11 cellular contexts compared by ENCODE assay signal in the genomic region with DNA sequence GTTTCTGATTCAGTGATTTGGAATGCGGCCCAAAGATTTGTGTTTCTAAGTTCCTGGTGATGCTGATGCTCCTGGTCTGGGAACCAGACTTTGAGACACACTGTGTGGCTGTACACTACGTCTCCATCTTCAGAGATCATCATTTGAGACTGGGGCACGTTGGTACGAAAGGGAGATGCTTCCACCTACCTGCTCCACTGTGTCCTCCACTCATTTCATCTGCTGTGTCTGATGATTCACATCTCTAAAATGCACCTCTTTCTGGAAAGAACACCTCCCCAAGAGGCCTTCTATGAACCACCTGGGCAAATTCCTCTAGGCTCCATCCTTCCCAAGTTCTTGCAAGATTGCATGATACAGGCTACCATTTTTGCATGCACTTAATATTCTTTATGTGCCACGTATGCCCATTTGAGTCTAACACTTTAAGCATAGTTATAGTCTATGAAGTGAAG. TPM values are rescaled to one million over a fixed set of nuclear protein-coding genes. Genes with fewer than 3 reads are reported as not detected.
DNase-seq lines count a peak whose midpoint lies in the region; ATAC-seq and TF ChIP-seq lines count a peak whose summit lies in the region.
"Had no signal": no experiment of that assay in that cellular context is flagged by ENCODE, and none has a peak within 500 bp of the region (broad histone marks: within the 10 kb centered on the region; RNA-seq: fewer than 3 reads in every experiment).

No MANE protein-coding gene starts in this region.

- H2AFZ ChIP-seq in OCI-LY7 (ENCODE audit: low read length) = peak overlapping the region; percentile 76; the same call in 1 of the 2 replicates

- H4K20me1 ChIP-seq in OCI-LY7 (ENCODE audit: insufficient read depth, low read length) = no peaks in the 10 kb centered on the region
- H4K20me1 ChIP-seq: BLaER1 treated with 17β-estradiol and CSF1 and Interleukin-3, amounts not matched to agents 10 nM and 100 nM had no signal

- peak overlapping the region; percentile 55 for H3K4me2 ChIP-seq in OCI-LY7 (ENCODE audit: low read length)
- H3K4me2 ChIP-seq: BLaER1 treated with 17β-estradiol and CSF1 and Interleukin-3, amounts not matched to agents 10 nM and 100 nM had no signal

- ATAC-seq in RWPE2 (ENCODE audit: low read depth) (peak; percentile 85), HG03565 (IDR thresholded peaks at IDR 0.05; ENCODE audit: unreplicated experiment) (no peak)

- intact Hi-C loops in OCI-LY7 (cut with micrococcal nuclease; ENCODE audit: unreplicated experiment) = no loop called here

- peaks cover 3% of the 10 kb centered on the region for H3K4me1 ChIP-seq in OCI-LY7 (ENCODE audit: insufficient read depth, low read length, poor library complexity, severe bottlenecking)
- peaks cover 29% of the 10 kb centered on the region for H3K4me1 ChIP-seq in RWPE2 (ENCODE audit: insufficient read depth, poor library complexity, severe bottlenecking)
- peaks cover 8 to 24% (median 14%) of the 10 kb centered on the region in 3 donors for H3K4me1 ChIP-seq in skeletal muscle tissue (ENCODE audit: control insufficient read depth in 3 of 3, insufficient read depth in 3 of 3, low read length in 3 of 3)
- H3K4me1 ChIP-seq: BLaER1 treated with 17β-estradiol and CSF1 and Interleukin-3, amounts not matched to agents 10 nM and 100 nM had no signal

- H3K9me3 ChIP-seq in OCI-LY7 (ENCODE audit: low read length) (no peaks in the 10 kb centered on the region), RWPE2 (ENCODE audit: severe bottlenecking) (no peaks in the 10 kb centered on the region), skeletal muscle tissue (ENCODE audit: control insufficient read depth in 3 of 3, low read length in 3 of 3) (no peaks in the 10 kb centered on the region)
- H3K9me3 ChIP-seq: BLaER1 treated with 17β-estradiol and CSF1 and Interleukin-3, amounts not matched to agents 10 nM and 100 nM had no signal

- H3K27ac ChIP-seq in OCI-LY7 (ENCODE audit: low read depth, low read length, poor library complexity, severe bottlenecking) (no peak overlapping the region), RWPE2 (ENCODE audit: poor library complexity, severe bottlenecking) (peak overlapping the region; percentile 99), skeletal muscle tissue (ENCODE audit: low read depth, low read length) (no peak overlapping the region)
- H3K27ac ChIP-seq: BLaER1 treated with 17β-estradiol and CSF1 and Interleukin-3, amounts not matched to agents 10 nM and 100 nM; HL-60 had no signal

- H3K27me3 ChIP-seq in RWPE2 (ENCODE audit: insufficient read depth, poor library complexity, severe bottlenecking) = no peaks in the 10 kb centered on the region
- H3K27me3 ChIP-seq in skeletal muscle tissue (ENCODE audit: control insufficient read depth in 3 of 3, insufficient read depth in 3 of 3, low read length in 3 of 3) = no peaks in the 10 kb centered on the region
- H3K27me3 ChIP-seq: BLaER1 treated with 17β-estradiol and CSF1 and Interleukin-3, amounts not matched to agents 10 nM and 100 nM had no signal

- H3K9me2 ChIP-seq in OCI-LY7 (ENCODE audit: insufficient read depth, low read length) = no peaks in the 10 kb centered on the region

- TF ChIP-seq CTCF in OCI-LY7 (conservative IDR thresholded peaks at IDR 0.05; ENCODE audit: low read length) = no peak
- no peak for TF ChIP-seq CTCF in RWPE2 (IDR thresholded peaks at IDR 0.05; ENCODE audit: poor library complexity, severe bottlenecking)
- no peak for TF ChIP-seq CTCF in epithelial cell of esophagus (IDR thresholded peaks at IDR 0.05; ENCODE audit: insufficient read depth, low read depth, low read length, missing control alignments)

- no peak for DNase-seq in OCI-LY7 (ENCODE audit: low spot score)
- DNase-seq in RWPE2 (ENCODE audit: low spot score) = no peak
- peak; percentile 55 for DNase-seq in epithelial cell of esophagus (ENCODE audit: low read depth)
- no peak for DNase-seq in cerebellar nuclear complex (lab: John Stamatoyannopoulos, UW)
- no peak for DNase-seq in NCI-H510A (lab: John Stamatoyannopoulos, UW)
- DNase-seq: Calu3; CD4-positive, CD25-positive, alpha-beta regulatory T cell had no signal

- CTCF ChIA-PET in OCI-LY7 (lab: Charles Lee; ENCODE audit: unreplicated experiment) = no interaction called here

- H3K4me3 ChIP-seq in OCI-LY7 (ENCODE audit: low read depth, low read length, poor library complexity, severe bottlenecking) (no peak overlapping the region), RWPE2 (ENCODE audit: severe bottlenecking) (no peak overlapping the region), epithelial cell of esophagus (ENCODE audit: low read length) (no peak overlapping the region), skeletal muscle tissue (ENCODE audit: low read length in 3 of 3) (peak overlapping the region; percentile 16 to 60 (median 47))
- H3K4me3 ChIP-seq: BLaER1 treated with 17β-estradiol and CSF1 and Interleukin-3, amounts not matched to agents 10 nM and 100 nM had no signal

- BruUV-seq in OCI-LY7 (replicated peaks; lab: Mats Ljungman, UMichigan) = no TSS peak

- H3K36me3 ChIP-seq in OCI-LY7 (ENCODE audit: insufficient read depth, low read length) (no peaks in the 10 kb centered on the region), RWPE2 (ENCODE audit: low read depth) (no peaks in the 10 kb centered on the region), skeletal muscle tissue (ENCODE audit: control insufficient read depth in 3 of 3, insufficient read depth in 3 of 3, low read length in 3 of 3) (no peaks in the 10 kb centered on the region)
- H3K36me3 ChIP-seq: BLaER1 treated with 17β-estradiol and CSF1 and Interleukin-3, amounts not matched to agents 10 nM and 100 nM had no signal

- H3K79me2 ChIP-seq in OCI-LY7 (ENCODE audit: insufficient read depth, low read depth, low read length) = no peaks in the 10 kb centered on the region

- peak overlapping the region in 2 of 3 donors; percentile 4 to 55 for H3K9ac ChIP-seq in skeletal muscle tissue (ENCODE audit: low read depth in 1 of 3, low read length in 3 of 3)
- H3K9ac ChIP-seq: BLaER1 treated with 17β-estradiol and CSF1 and Interleukin-3, amounts not matched to agents 10 nM and 100 nM had no signal

- POLR2A ChIA-PET in OCI-LY7 (lab: Charles Lee) = interaction anchor here (0.6 kb wide), 1 partner anchor 13 kb away, joined by 4 read pairs; no protein-coding TSS in a partner anchor

RNA-seq across cellular contexts. Expression of a gene that starts 58.6 kb away (rescaled TPM):
- 37.9 and 39.2 TPM in 2 replicates for total RNA-seq in OCI-LY7 (2014; rRNA removed; shearing (Covaris generic))
- total RNA-seq in OCI-LY7 (2022) = 38.5 and 44.3 TPM in 2 replicates
- 38.1 TPM for total RNA-seq in skeletal muscle tissue

Comparison
In these comparisons a context has a peak if more than half of its experiments do, and no peak if none do; other contexts are left out.
1. H3K4me3 ChIP-seq: peak in skeletal muscle tissue (3 of 3); none in OCI-LY7 (single experiment), RWPE2 (single experiment) and epithelial cell of esophagus (single experiment).